ENCODE assay signal across 1 cellular context in genomic region chr2:164934790-164935466, GRCh38.
TF ChIP-seq lines count a peak whose summit lies in the region.

No MANE protein-coding gene starts in this region.

TF ChIP-seq in HepG2, 621 proteins besides CTCF, POLR2A, EP300 and RAD21 (continued from another document):
- TF ChIP-seq, protein P1, sequence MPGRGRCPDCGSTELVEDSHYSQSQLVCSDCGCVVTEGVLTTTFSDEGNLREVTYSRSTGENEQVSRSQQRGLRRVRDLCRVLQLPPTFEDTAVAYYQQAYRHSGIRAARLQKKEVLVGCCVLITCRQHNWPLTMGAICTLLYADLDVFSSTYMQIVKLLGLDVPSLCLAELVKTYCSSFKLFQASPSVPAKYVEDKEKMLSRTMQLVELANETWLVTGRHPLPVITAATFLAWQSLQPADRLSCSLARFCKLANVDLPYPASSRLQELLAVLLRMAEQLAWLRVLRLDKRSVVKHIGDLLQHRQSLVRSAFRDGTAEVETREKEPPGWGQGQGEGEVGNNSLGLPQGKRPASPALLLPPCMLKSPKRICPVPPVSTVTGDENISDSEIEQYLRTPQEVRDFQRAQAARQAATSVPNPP (CRISPR knock-in tag; IDR thresholded peaks at IDR 0.05): 0 out of 2 replicates have a peak, but pooled peaks have one; percentile 64
- TF ChIP-seq, protein P2, sequence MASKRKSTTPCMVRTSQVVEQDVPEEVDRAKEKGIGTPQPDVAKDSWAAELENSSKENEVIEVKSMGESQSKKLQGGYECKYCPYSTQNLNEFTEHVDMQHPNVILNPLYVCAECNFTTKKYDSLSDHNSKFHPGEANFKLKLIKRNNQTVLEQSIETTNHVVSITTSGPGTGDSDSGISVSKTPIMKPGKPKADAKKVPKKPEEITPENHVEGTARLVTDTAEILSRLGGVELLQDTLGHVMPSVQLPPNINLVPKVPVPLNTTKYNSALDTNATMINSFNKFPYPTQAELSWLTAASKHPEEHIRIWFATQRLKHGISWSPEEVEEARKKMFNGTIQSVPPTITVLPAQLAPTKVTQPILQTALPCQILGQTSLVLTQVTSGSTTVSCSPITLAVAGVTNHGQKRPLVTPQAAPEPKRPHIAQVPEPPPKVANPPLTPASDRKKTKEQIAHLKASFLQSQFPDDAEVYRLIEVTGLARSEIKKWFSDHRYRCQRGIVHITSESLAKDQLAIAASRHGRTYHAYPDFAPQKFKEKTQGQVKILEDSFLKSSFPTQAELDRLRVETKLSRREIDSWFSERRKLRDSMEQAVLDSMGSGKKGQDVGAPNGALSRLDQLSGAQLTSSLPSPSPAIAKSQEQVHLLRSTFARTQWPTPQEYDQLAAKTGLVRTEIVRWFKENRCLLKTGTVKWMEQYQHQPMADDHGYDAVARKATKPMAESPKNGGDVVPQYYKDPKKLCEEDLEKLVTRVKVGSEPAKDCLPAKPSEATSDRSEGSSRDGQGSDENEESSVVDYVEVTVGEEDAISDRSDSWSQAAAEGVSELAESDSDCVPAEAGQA (IDR thresholded peaks at IDR 0.05; ENCODE audit: low read depth): 0 out of 2 replicates have a peak, but pooled peaks have one; percentile 11
- TF ChIP-seq, protein P2 (CRISPR knock-in tag; IDR thresholded peaks at IDR 0.05; ENCODE audit: borderline replicate concordance): peak; percentile 52; the same call in 1 of the 2 replicates
TF ChIP-seq in HepG2: peak in this region for 136.
